ENCODE assay signal across 8 cellular contexts in genomic region chr15:31324739-31325431, GRCh38. TPM values are rescaled to one million over a fixed set of nuclear protein-coding genes. Genes with fewer than 3 reads are reported as not detected.
DNase-seq lines count a peak whose midpoint lies in the region; ATAC-seq and TF ChIP-seq lines count a peak whose summit lies in the region.

No MANE protein-coding gene starts in this region.

- peak; percentile 97 for TF ChIP-seq POLR2A in erythroblast (IDR thresholded peaks at IDR 0.05; ENCODE audit: low read length)

- no peaks in the 10 kb centered on the region for H3K36me3 Mint-ChIP-seq in progenitor cell of endocrine pancreas (ENCODE audit: insufficient read depth)

- peak overlapping the region; percentile 52 for H3K27ac ChIP-seq in Panc1 (ENCODE audit: low read length)

- in situ Hi-C loops in Panc1 (cut with HindIII; ENCODE audit: low pct_unique_long_range_greater_than_20kb, low sequenced_read_pairs): no loop called here

- intact Hi-C loops in Panc1 (cut with micrococcal nuclease; ENCODE audit: unreplicated experiment): loop anchor here (10.0 kb wide), 1 partner anchor 110 kb away; no protein-coding TSS in a partner anchor

- peaks cover 18% of the 10 kb centered on the region for H3K4me1 Mint-ChIP-seq in progenitor cell of endocrine pancreas (ENCODE audit: low read depth)

- H3K4me1 ChIP-seq in Panc1 (ENCODE audit: control insufficient read depth, insufficient read depth, low read length): peaks cover 7% of the 10 kb centered on the region

- H3K9me3 ChIP-seq in Panc1 (ENCODE audit: control insufficient read depth, insufficient read depth, low read depth, low read length): no peaks in the 10 kb centered on the region

- H3K27ac Mint-ChIP-seq in progenitor cell of endocrine pancreas: peak overlapping the region; percentile 96

- TF ChIP-seq CTCF in Panc1 (IDR thresholded peaks at IDR 0.05) (no peak), progenitor cell of endocrine pancreas (IDR thresholded peaks at IDR 0.05; ENCODE audit: unreplicated experiment) (no peak)

- DNase-seq in Panc1 (ENCODE audit: low read depth, low spot score) (no peak), erythroblast (lab: John Stamatoyannopoulos, UW) (peak; percentile 74 to 83), progenitor cell of endocrine pancreas (ENCODE audit: low spot score, unreplicated experiment) (no peak), SK-N-DZ (ENCODE audit: low spot score) (no peak), DMS114 treated with DMSO at 0.1 percent for 48 hours (lab: John Stamatoyannopoulos, UW; ENCODE audit: unreplicated experiment) (no peak), GM19238 (ENCODE audit: insufficient read length, low spot score) (no peak)

- no TSS peak for BruUV-seq in Panc1 (replicated peaks; lab: Mats Ljungman, UMichigan)

- POLR2A ChIA-PET in Panc1 (lab: Charles Lee): no interaction called here

- H3K27me3 Mint-ChIP-seq in progenitor cell of endocrine pancreas: peaks cover 20% of the 10 kb centered on the region

- ATAC-seq in Panc1: no peak
- no peak for ATAC-seq in HG03565 (IDR thresholded peaks at IDR 0.05; ENCODE audit: unreplicated experiment)

- peak overlapping the region; percentile 84 for H3K4me3 Mint-ChIP-seq in progenitor cell of endocrine pancreas (ENCODE audit: low read depth)

- no peaks in the 10 kb centered on the region for H3K9me3 Mint-ChIP-seq in progenitor cell of endocrine pancreas (ENCODE audit: low read depth)

- H3K27me3 ChIP-seq in Panc1 (ENCODE audit: control insufficient read depth, insufficient read depth, low read length): no peaks in the 10 kb centered on the region

- CTCF ChIA-PET in Panc1 (lab: Charles Lee): no interaction called here

- no peaks in the 10 kb centered on the region for H3K36me3 ChIP-seq in Panc1 (ENCODE audit: control insufficient read depth, insufficient read depth, low read length)

- H3K4me3 ChIP-seq in GM08714 (ENCODE audit: low read length): peak overlapping the region; percentile 88
- peak overlapping the region; percentile 58 to 79 for H3K4me3 ChIP-seq in Panc1 (ENCODE audit: low read depth in 2 of 2, low read length in 2 of 2)

RNA-seq across cellular contexts. Expression of gene KLF13, which starts 1.8 kb away (rescaled TPM):
- 78.6 TPM for total RNA-seq in Panc1 (2021; ENCODE audit: unreplicated experiment)
- polyA plus RNA-seq in Panc1 (2012; ENCODE audit: insufficient read length): 91.5 TPM
- total RNA-seq in progenitor cell of endocrine pancreas: 26.9 and 34.0 TPM in 2 replicates
- 65.3 and 76.1 TPM in 2 replicates for polyA plus RNA-seq in SK-N-DZ (2014; cell fraction: cytosol; rRNA removed)
- 26.8 and 37.7 TPM in 2 replicates for polyA plus RNA-seq in SK-N-DZ (2014; cell fraction: nucleus; rRNA removed)

Comparison
In these comparisons a context has a peak if more than half of its experiments do, and no peak if none do; other contexts are left out.
1. DNase-seq: peak in erythroblast (2 of 2); none in Panc1 (single experiment), progenitor cell of endocrine pancreas (single experiment), SK-N-DZ (single experiment), DMS114 treated with DMSO at 0.1 percent for 48 hours (single experiment) and GM19238 (single experiment).